ENCODE assay signal across 13 cellular contexts in the genomic region with DNA sequence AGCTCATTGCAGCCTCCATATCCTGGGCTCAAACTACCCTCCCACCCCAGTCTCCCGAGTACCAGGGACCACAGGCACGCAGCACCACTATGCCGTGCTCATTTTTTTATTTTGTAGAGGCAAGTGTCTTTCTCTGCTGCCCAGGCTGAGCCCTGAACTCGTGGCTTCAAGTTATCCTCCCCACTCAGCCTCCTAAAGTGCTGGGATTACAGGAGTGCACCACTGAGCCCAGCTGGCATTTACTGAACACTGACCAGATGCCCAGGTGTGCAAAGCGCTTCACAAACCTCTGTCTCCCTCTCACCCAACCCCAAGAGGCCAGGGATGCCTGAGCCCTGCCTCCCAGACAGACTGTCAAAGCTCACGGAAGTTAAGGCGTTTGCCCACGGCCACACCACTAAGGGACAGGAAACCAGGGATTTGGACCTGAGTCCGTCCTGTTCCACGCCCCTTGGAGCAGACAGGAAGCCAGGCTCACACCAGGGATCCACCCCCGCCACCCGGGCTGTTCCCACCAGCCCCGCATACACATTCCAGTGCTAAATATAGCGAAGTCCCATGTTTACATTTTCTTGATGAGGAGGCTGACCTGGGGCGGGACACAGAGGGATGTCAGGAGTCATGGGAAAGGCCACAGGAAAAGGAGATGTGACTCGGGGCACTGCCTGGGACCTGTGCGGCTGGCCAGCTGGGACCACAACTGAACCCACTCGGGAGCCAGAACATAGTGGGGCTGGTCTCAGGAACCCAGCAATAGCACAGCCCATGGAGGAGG. TPM values are rescaled to one million over a fixed set of nuclear protein-coding genes. Genes with fewer than 3 reads are reported as not detected.
A peak's percentile ranks its signal among the peaks of the same experiment; 100 is the strongest.
DNase-seq lines count a peak whose midpoint lies in the region; ATAC-seq, FAIRE-seq and TF ChIP-seq lines count a peak whose summit lies in the region.
"Had no signal": no experiment of that assay in that cellular context is flagged by ENCODE, and none has a peak within 500 bp of the region (broad histone marks: within the 10 kb centered on the region; RNA-seq: fewer than 3 reads in every experiment).

No MANE protein-coding gene starts in this region.

- TF ChIP-seq RAD21 in H1 (IDR thresholded peaks at IDR 0.05 in 1 of 2, conservative IDR thresholded peaks at IDR 0.05 in 1 of 2; ENCODE audit: low read depth in 2 of 2, low read length in 2 of 2): no peak
- TF ChIP-seq RAD21 in liver (IDR thresholded peaks at IDR 0.05): no peak

- no peak overlapping the region for H4K5ac ChIP-seq in H1 (ENCODE audit: insufficient read length, low read depth, low read length)

- TF ChIP-seq EP300 in H1 (IDR thresholded peaks at IDR 0.05; ENCODE audit: borderline replicate concordance in 1 of 2, low read depth in 2 of 2, low read length in 2 of 2): no peak

- H3K27ac ChIP-seq in H1 (ENCODE audit: low read depth, low read length) (no peak overlapping the region), liver (ENCODE audit: low read depth in 1 of 2, low read length in 2 of 2) (no peak overlapping the region)
- H3K27ac ChIP-seq: KMS-11 had no signal

- no peak overlapping the region for H3K14ac ChIP-seq in H1 (ENCODE audit: insufficient read length)

- no peak overlapping the region for H3K18ac ChIP-seq in H1 (ENCODE audit: extremely low read depth, low read length)

- H2BK15ac ChIP-seq in H1 (ENCODE audit: low read length): peak overlapping the region; percentile 97

- H3K9me3 Mint-ChIP-seq in activated T-cell treated with anti-CD3 and anti-CD28 coated beads, Interleukin-2, amount 50 U/mL, for 24 hours: no peaks in the 10 kb centered on the region
- H3K9me3 Mint-ChIP-seq: dendritic cell treated with granulocyte-macrophage colony-stimulating factor and Interleukin-4, amounts not matched to agents 40 ng/mL and 50 ng/mL, for 4 days had no signal

- no peak overlapping the region for H2BK120ac ChIP-seq in H1 (replicated peaks; ENCODE audit: low read depth, low read length)

- 85% methylated on average over 18 of the region's 18 CpGs; no CpG with 5 or more reads in 1 of the 2 experiments for WGBS in H1 (ENCODE audit: extremely low coverage in 1 of 2, insufficient coverage in 1 of 2, insufficient read length in 1 of 2, insufficient replicate concordance in 2 of 2, low coverage in 1 of 2, low lambda C conversion rate in 2 of 2, missing lambda C conversion rate in 1 of 2), 2 experiments
- 45% methylated on average over 18 of the region's 18 CpGs for WGBS in liver

- TF ChIP-seq POLR2A in H1 (IDR thresholded peaks at IDR 0.05; ENCODE audit: control extremely low read depth in 1 of 2, low read depth in 2 of 2, low read length in 2 of 2): no peak

- CTCF ChIA-PET in H1 (lab: Charles Lee; ENCODE audit: partially characterized antibody): interaction anchor here (1.1 to 2.5 kb wide), 5 partner anchors 9 to 71 kb away, joined by 4 to 21 read pairs (median 6); no protein-coding TSS in a partner anchor

- no peaks in the 10 kb centered on the region for H3K4me1 Mint-ChIP-seq in activated T-cell treated with anti-CD3 and anti-CD28 coated beads, Interleukin-2, amount 50 U/mL, for 24 hours (ENCODE audit: low read depth)

- no peaks in the 10 kb centered on the region for H3K79me1 ChIP-seq in H1 (ENCODE audit: low read depth, low read length)

- H3K27ac Mint-ChIP-seq in activated T-cell treated with anti-CD3 and anti-CD28 coated beads, Interleukin-2, amount 50 U/mL, for 24 hours: no peak overlapping the region
- H3K27ac Mint-ChIP-seq: dendritic cell treated with granulocyte-macrophage colony-stimulating factor and Interleukin-4, amounts not matched to agents 40 ng/mL and 50 ng/mL, for 4 days had no signal

- H3K36me3 ChIP-seq in H1 (ENCODE audit: control insufficient read depth in 2 of 4, insufficient read depth in 4 of 4, low read length in 3 of 4) (no peaks in the 10 kb centered on the region), liver (ENCODE audit: control insufficient read depth in 4 of 4, insufficient read depth in 3 of 4, low read depth in 1 of 4, low read length in 3 of 4) (no peaks in the 10 kb centered on the region)

- DNase-seq in A172 (ENCODE audit: low spot score) (peak; percentile 82), HuH-7 (ENCODE audit: low spot score) (peak; percentile 60), H1 (ENCODE audit: low read depth in 1 of 2, low spot score in 2 of 2) (no peak), DMS 273 (lab: John Stamatoyannopoulos, UW; ENCODE audit: unreplicated experiment) (no peak)
- DNase-seq in activated T-cell treated with anti-CD3 and anti-CD28 coated beads, Interleukin-2, amount 50 U/mL, for 24 hours: no peak
- DNase-seq in effector CD4-positive, alpha-beta T cell: no peak
- DNase-seq: 8988T, NCI-H510A, SK-N-SH had no signal

- no peaks in the 10 kb centered on the region for H4K20me1 ChIP-seq in H1 (replicated peaks in 1 of 2; ENCODE audit: control insufficient read depth in 1 of 2, insufficient read depth in 2 of 2, low read length in 2 of 2)

- no peaks in the 10 kb centered on the region for H3K79me2 ChIP-seq in H1 (ENCODE audit: control insufficient read depth in 1 of 2, insufficient read depth in 2 of 2, low read length in 2 of 2)

- H3K4me1 ChIP-seq in H1 (replicated peaks in 1 of 4; ENCODE audit: control insufficient read depth in 3 of 4, insufficient read depth in 4 of 4, low read length in 3 of 4) (peaks cover 2 to 35% (median 26%) of the 10 kb centered on the region in 4 experiments), liver (ENCODE audit: control insufficient read depth in 4 of 4, insufficient read depth in 4 of 4, low read length in 3 of 4) (no peaks in the 10 kb centered on the region)

- H2BK5ac ChIP-seq in H1 (ENCODE audit: low read depth, low read length): 0 out of 2 replicates have a peak overlapping the region, but pooled peaks have one; percentile 48

- H2AFZ ChIP-seq in H1 (ENCODE audit: low read length): no peak overlapping the region

- no peaks in the 10 kb centered on the region for H3K27me3 Mint-ChIP-seq in activated T-cell treated with anti-CD3 and anti-CD28 coated beads, Interleukin-2, amount 50 U/mL, for 24 hours
- H3K27me3 Mint-ChIP-seq: dendritic cell treated with granulocyte-macrophage colony-stimulating factor and Interleukin-4, amounts not matched to agents 40 ng/mL and 50 ng/mL, for 4 days had no signal

- H3K4me2 ChIP-seq in H1 (ENCODE audit: insufficient read depth in 1 of 2, low read depth in 2 of 2, low read length in 2 of 2): no peak overlapping the region
- H3K4me2 ChIP-seq: KMS-11, SK-N-SH had no signal

- peak overlapping the region; percentile 25 for H4K91ac ChIP-seq in H1 (replicated peaks; ENCODE audit: insufficient read length, low read length)

- FAIRE-seq in H1 (lab: Jason Lieb, UNC): no peak

- H3K36me3 Mint-ChIP-seq in activated T-cell treated with anti-CD3 and anti-CD28 coated beads, Interleukin-2, amount 50 U/mL, for 24 hours (ENCODE audit: low read depth): peaks cover 5% of the 10 kb centered on the region

- H3K23me2 ChIP-seq in H1 (ENCODE audit: low read depth, low read length): no peaks in the 10 kb centered on the region

- H2BK20ac ChIP-seq in H1 (ENCODE audit: low read length): 0 out of 2 replicates have a peak overlapping the region, but pooled peaks have one; percentile 72

- TF ChIP-seq CTCF in H1 (IDR thresholded peaks at IDR 0.05; ENCODE audit: control extremely low read depth in 1 of 3, insufficient read depth in 1 of 3, low read depth in 1 of 3, low read length in 3 of 3): no peak
- no peak for TF ChIP-seq CTCF in liver (IDR thresholded peaks at IDR 0.05; ENCODE audit: low read depth, low read length, missing input control)

- POLR2A ChIA-PET in H1 (lab: Charles Lee; ENCODE audit: partially characterized antibody): interaction anchor here (1.0 to 1.4 kb wide), 2 partner anchors 10 to 54 kb away, joined by 3 to 4 read pairs; no protein-coding TSS in a partner anchor

- no peak overlapping the region for H3K4me3 ChIP-seq in H1 (ENCODE audit: extremely low read depth in 1 of 4, insufficient read depth in 2 of 4, low read depth in 3 of 4, low read length in 4 of 4)
- no peak overlapping the region for H3K4me3 ChIP-seq in liver (ENCODE audit: low read depth in 1 of 3, low read length in 3 of 3)

- H3K9me3 ChIP-seq in H1 (ENCODE audit: insufficient read depth in 2 of 2, low read depth in 1 of 2, low read length in 1 of 2) (no peaks in the 10 kb centered on the region), liver (ENCODE audit: control insufficient read depth in 4 of 4, low read length in 3 of 4) (no peaks in the 10 kb centered on the region)
- H3K9me3 ChIP-seq: SK-N-SH had no signal

- peak overlapping the region; percentile 96; the same call in 1 of the 2 replicates for H2AK5ac ChIP-seq in H1 (ENCODE audit: low read depth, low read length)

- no peak overlapping the region for H4K8ac ChIP-seq in H1 (ENCODE audit: extremely low read depth, insufficient read depth, low read length)

- H3K9ac ChIP-seq in H1 (replicated peaks in 1 of 4; ENCODE audit: extremely low read depth in 1 of 4, low read depth in 3 of 4, low read length in 3 of 4): no peak overlapping the region
- H3K9ac ChIP-seq in liver (ENCODE audit: low read depth in 1 of 2, low read length in 2 of 2): no peak overlapping the region
- H3K9ac ChIP-seq: KMS-11, SK-N-SH had no signal

- H3K4ac ChIP-seq in H1 (replicated peaks; ENCODE audit: insufficient read length, low read depth, low read length): no peak overlapping the region

- H3K4me3 Mint-ChIP-seq in activated T-cell treated with anti-CD3 and anti-CD28 coated beads, Interleukin-2, amount 50 U/mL, for 24 hours: no peak overlapping the region
- H3K4me3 Mint-ChIP-seq: dendritic cell treated with granulocyte-macrophage colony-stimulating factor and Interleukin-4, amounts not matched to agents 40 ng/mL and 50 ng/mL, for 4 days had no signal

- peak overlapping the region; percentile 81; the same call in 1 of the 2 replicates for H2BK12ac ChIP-seq in H1 (ENCODE audit: low read depth, low read length)

- H3K27me3 ChIP-seq in H1 (replicated peaks in 1 of 4; ENCODE audit: control insufficient read depth in 3 of 4, extremely low read depth in 1 of 4, insufficient read depth in 3 of 4, low read length in 3 of 4) (no peaks in the 10 kb centered on the region), liver (ENCODE audit: control insufficient read depth in 4 of 4, insufficient read depth in 4 of 4, low read length in 3 of 4) (no peaks in the 10 kb centered on the region)

- no peak overlapping the region for H3K56ac ChIP-seq in H1 (replicated peaks; ENCODE audit: insufficient read length, low read depth, low read length)

- ATAC-seq in HG03196 (IDR thresholded peaks at IDR 0.05; ENCODE audit: unreplicated experiment): no peak

- H3K23ac ChIP-seq in H1 (ENCODE audit: insufficient read length): no peak overlapping the region

RNA-seq across cellular contexts. Expression of gene TESC, which starts 51.2 kb away (rescaled TPM):
- total RNA-seq in A172 (2014; rRNA removed; shearing (Covaris generic)): 5.2 and 7.0 TPM in 2 replicates
- total RNA-seq in H1 (2021; fragmentation: NEBNext Ultra II Directional; extraction: Animal tissue kit (Norgen Biotek cat#: 25700)): 9.8 and 12.0 TPM in 2 replicates
- polyA plus RNA-seq in H1 (2011; rRNA removed) (17.7 and 20.1 TPM in 2 replicates), liver (1 to 10 TPM; 2.2 to 3.6 TPM)
- 18.1 TPM for polyA plus RNA-seq in H1 (2011; cell fraction: cytosol; rRNA removed)
- polyA plus RNA-seq in H1 (2011; cell fraction: nucleus; rRNA removed): 16.5 TPM
- polyA plus RNA-seq in H1 (2012, experiment 1 of 2): 8.0 to 18.0 TPM (median 13.8 TPM) in 4 replicates
- polyA plus RNA-seq in H1 (2012, experiment 2 of 2): 11.0 TPM
- 7.5 TPM for polyA plus RNA-seq in H1 (2013, experiment 1 of 2)
- 8.1 TPM for polyA plus RNA-seq in H1 (2013, experiment 2 of 2)
- polyA minus RNA-seq in H1 (2011; rRNA and poly(A)+ RNA removed): 5.4 and 5.5 TPM in 2 replicates
- 1.8 TPM for polyA minus RNA-seq in H1 (2011; cell fraction: cytosol; rRNA and poly(A)+ RNA removed)
- polyA minus RNA-seq in H1 (2011; cell fraction: nucleus; rRNA and poly(A)+ RNA removed): 7.9 TPM
- 10 to 100 TPM in 1 of 2 donors, 1 to 10 TPM in 1; 4.1 to 94.4 TPM for total RNA-seq in liver

Comparison
In these comparisons a context has a peak if more than half of its experiments do, and no peak if none do; other contexts are left out.
1. DNase-seq: peak in A172 (single experiment) and HuH-7 (single experiment); none in H1 (0 of 2), activated T-cell treated with anti-CD3 and anti-CD28 coated beads, Interleukin-2, amount 50 U/mL, for 24 hours (single experiment), DMS 273 (single experiment) and effector CD4-positive, alpha-beta T cell (single experiment).